In genomic region chr16:4957720-4958509, GRCh38 we compare ENCODE assay signal across 8 cellular contexts. TPM values are rescaled to one million over a fixed set of nuclear protein-coding genes. Genes with fewer than 3 reads are reported as not detected.
DNase-seq lines count a peak whose midpoint lies in the region; ATAC-seq, FAIRE-seq and TF ChIP-seq lines count a peak whose summit lies in the region.

Gene SEC14L5, plus strand, starts transcription at chr16:4958330. Its CDS starts 994 bp downstream, at chr16:4959324.

- H3K36me3 ChIP-seq in adrenal gland (replicated peaks in 1 of 2): no peaks in the 10 kb centered on the region
- no peaks in the 10 kb centered on the region for H3K36me3 ChIP-seq in pancreas
- H3K36me3 ChIP-seq in thymus (ENCODE audit: control insufficient read depth, insufficient read depth): no peaks in the 10 kb centered on the region

- FAIRE-seq in pancreas (lab: Jason Lieb, UNC): no peak

- H3K4me3 Mint-ChIP-seq in HFFc6: peak within 1 kb of the TSS; percentile 90

- peaks cover 19% of the 10 kb centered on the region for H3K4me1 Mint-ChIP-seq in HFFc6 (ENCODE audit: low read depth)

- intact Hi-C loops in adrenal gland (cut with DNase I): loop anchor here (5.0 to 10.0 kb wide), 3 partner anchors 74 to 223 kb away; partner anchors contain the start of genes ANKS3 (in 1 of the 2), DNAAF8 (in 1 of the 2), GLYR1 (in 1 of the 2) and NAGPA (in 1 of the 2)
- intact Hi-C loops in cardiac septum (cut with DNase I): loop anchor here (5.0 to 10.0 kb wide), 6 partner anchors 111 to 333 kb away; partner anchors contain the start of genes ANKS3, DNAAF8, GLYR1 and MGRN1
- intact Hi-C loops in pancreas (cut with DNase I): loop anchor here in 1 of 3 donors (10.0 kb wide), 2 partner anchors 113 to 343 kb away; partner anchors contain the start of genes GLYR1, UBALD1 and UBN1

- H3K27me3 ChIP-seq in adrenal gland (no peaks in the 10 kb centered on the region), pancreas (no peaks in the 10 kb centered on the region), thymus (ENCODE audit: control insufficient read depth, insufficient read depth) (peaks cover 4% of the 10 kb centered on the region)

- no peaks in the 10 kb centered on the region for H3K9me3 Mint-ChIP-seq in HFFc6

- H3K27ac Mint-ChIP-seq in HFFc6: no peak within 1 kb of the TSS; the same call in 1 of the 2 replicates

- ATAC-seq in pancreas: peak; percentile 88 to 94 (median 90)

- peak within 1 kb of the TSS in 1 of 5 donors; percentile 33 for H3K27ac ChIP-seq in adrenal gland
- peak within 1 kb of the TSS; percentile 39 to 88 (median 58) for H3K27ac ChIP-seq in pancreas
- no peak within 1 kb of the TSS for H3K27ac ChIP-seq in thymus (ENCODE audit: low read depth)

- 0 to 1% (median 1%) methylated on average over 24 to 56 of the region's 56 CpGs for WGBS in adrenal gland, 4 donors
- WGBS in pancreas, 2 donors: 0 to 1% methylated on average over 51 to 56 of the region's 56 CpGs
- WGBS in thymus: 2% methylated on average over 56 of the region's 56 CpGs

- no peaks in the 10 kb centered on the region for H3K36me3 Mint-ChIP-seq in HFFc6 (ENCODE audit: low read depth)

- H3K4me3 ChIP-seq in adrenal gland (peak within 1 kb of the TSS in 2 of 4 donors; percentile 16 to 50), pancreas (peak within 1 kb of the TSS in 3 of 4 donors; percentile 10 to 49 (median 35)), thymus (ENCODE audit: low read length) (peak within 1 kb of the TSS; percentile 36)

- TF ChIP-seq CTCF in HFFc6 (IDR thresholded peaks at IDR 0.05) (no peak), adrenal gland (IDR thresholded peaks at IDR 0.05) (no peak), pancreas (IDR thresholded peaks at IDR 0.05) (no peak)

- H3K9me3 ChIP-seq in adrenal gland (replicated peaks in 1 of 3) (no peaks in the 10 kb centered on the region), pancreas (no peaks in the 10 kb centered on the region), thymus (ENCODE audit: control insufficient read depth) (peaks cover 1% of the 10 kb centered on the region)

- TF ChIP-seq POLR2A in adrenal gland (IDR thresholded peaks at IDR 0.05): no peak

- peak; percentile 96 for DNase-seq in EL
- peak; percentile 93 for DNase-seq in HFFc6
- DNase-seq in NCI-H1417 (lab: John Stamatoyannopoulos, UW): peak; percentile 95 to 98 (median 96)
- peak; percentile 89 for DNase-seq in T follicular helper cell (ENCODE audit: low read depth)
- peak; percentile 98 to 99 (median 99) for DNase-seq in adrenal gland
- peak; percentile 99 for DNase-seq in cardiac septum (ENCODE audit: low spot score)
- DNase-seq in pancreas: peak; percentile 100

- peaks cover 0 to 4% of the 10 kb centered on the region in 2 donors for H3K4me1 ChIP-seq in adrenal gland (replicated peaks in 1 of 2)
- H3K4me1 ChIP-seq in pancreas: peaks cover 0 to 3% (median 0%) of the 10 kb centered on the region in 3 donors
- H3K4me1 ChIP-seq in thymus (ENCODE audit: control insufficient read depth, insufficient read depth, low read length): peaks cover 2% of the 10 kb centered on the region

- peaks cover 16% of the 10 kb centered on the region for H3K27me3 Mint-ChIP-seq in HFFc6 (ENCODE audit: insufficient read depth)

RNA-seq across cellular contexts. Expression of gene SEC14L5, which starts in this region (rescaled TPM):
- total RNA-seq in HFFc6 (2021; fragmentation: NEBNext Ultra II Directional; extraction: Animal tissue kit (Norgen Biotek cat#: 25700)): not detected
- total RNA-seq in adrenal gland: 1 to 10 TPM in 5 of 8 donors, under 1 TPM in 3; 0.12 to 1.8 (median 1.1) TPM
- polyA plus RNA-seq in adrenal gland: under 1 TPM; 0.16 to 0.56 (median 0.51) TPM
- total RNA-seq in cardiac septum: 0.70 TPM
- under 1 TPM; 0.22 to 0.79 (median 0.62) TPM for total RNA-seq in pancreas
- under 1 TPM; 0.27 to 0.40 TPM for polyA plus RNA-seq in pancreas
- 0.14 TPM for polyA plus RNA-seq in thymus

Comparison
In these comparisons a context has a peak if more than half of its experiments do, and no peak if none do; other contexts are left out.
1. Peak in DNase-seq in HFFc6; RNA of the gene not detected or under 1 TPM.
2. Peak in DNase-seq in cardiac septum; RNA of the gene not detected or under 1 TPM.
3. Peak in DNase-seq, ATAC-seq, H3K4me3 ChIP-seq and H3K27ac ChIP-seq in pancreas; RNA of the gene not detected or under 1 TPM.